1 cellular context compared by ENCODE assay signal in the genomic region with DNA sequence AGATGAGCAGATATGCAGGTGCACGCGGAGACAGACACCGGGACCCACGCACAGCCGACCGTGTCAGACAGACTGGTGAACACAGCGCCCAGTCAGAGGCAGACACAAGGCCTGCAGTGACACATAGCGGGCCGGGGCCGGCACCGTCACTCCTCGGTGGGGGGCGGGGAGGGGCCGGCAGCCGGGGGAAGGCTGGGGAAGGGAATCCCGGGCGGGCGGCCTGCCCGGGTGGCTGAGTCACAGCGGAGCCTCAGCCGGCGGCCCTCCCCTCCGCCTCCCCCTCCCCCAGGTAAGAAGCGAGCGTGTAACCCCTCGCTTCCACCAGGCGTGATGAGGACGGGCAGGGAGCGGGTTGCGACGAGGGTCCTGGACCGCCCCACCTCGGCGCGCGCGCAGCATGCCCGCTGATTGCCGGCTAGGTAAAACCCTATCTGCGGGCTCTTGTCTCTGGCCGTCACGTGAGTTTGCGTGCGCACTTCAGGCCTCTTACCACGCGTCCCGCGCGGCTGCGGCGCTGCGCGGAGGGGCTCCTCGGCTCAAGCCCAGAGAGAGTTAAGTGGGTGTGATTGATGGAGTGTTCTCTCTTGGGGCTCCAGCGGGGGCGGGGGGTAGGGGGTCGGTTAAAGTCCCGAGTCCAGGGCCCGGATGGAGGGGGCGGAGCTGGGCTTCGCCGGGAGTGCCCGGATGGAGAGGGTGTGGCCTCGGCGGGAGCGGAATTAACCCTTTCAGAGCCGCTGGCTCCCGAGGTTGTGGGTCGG.
A peak's percentile ranks its signal among the peaks of the same experiment; 100 is the strongest.
TF ChIP-seq lines count a peak whose summit lies in the region.

No MANE protein-coding gene starts in this region.

TF ChIP-seq in K562, 482 proteins besides CTCF, POLR2A, EP300 and RAD21 (continued from another document and continues in another):
- TF ChIP-seq ZFX (CRISPR knock-in tag; IDR thresholded peaks at IDR 0.05) = peak; percentile 64
- TF ChIP-seq, protein P1, sequence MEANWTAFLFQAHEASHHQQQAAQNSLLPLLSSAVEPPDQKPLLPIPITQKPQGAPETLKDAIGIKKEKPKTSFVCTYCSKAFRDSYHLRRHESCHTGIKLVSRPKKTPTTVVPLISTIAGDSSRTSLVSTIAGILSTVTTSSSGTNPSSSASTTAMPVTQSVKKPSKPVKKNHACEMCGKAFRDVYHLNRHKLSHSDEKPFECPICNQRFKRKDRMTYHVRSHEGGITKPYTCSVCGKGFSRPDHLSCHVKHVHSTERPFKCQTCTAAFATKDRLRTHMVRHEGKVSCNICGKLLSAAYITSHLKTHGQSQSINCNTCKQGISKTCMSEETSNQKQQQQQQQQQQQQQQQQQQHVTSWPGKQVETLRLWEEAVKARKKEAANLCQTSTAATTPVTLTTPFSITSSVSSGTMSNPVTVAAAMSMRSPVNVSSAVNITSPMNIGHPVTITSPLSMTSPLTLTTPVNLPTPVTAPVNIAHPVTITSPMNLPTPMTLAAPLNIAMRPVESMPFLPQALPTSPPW (CRISPR knock-in tag; IDR thresholded peaks at IDR 0.05) = peak; percentile 91
- 0 out of 2 replicates have a peak, but pooled peaks have one; percentile 9 for TF ChIP-seq TCF3 (CRISPR knock-in tag; IDR thresholded peaks at IDR 0.05)
- TF ChIP-seq FOSL1 (tag; conservative IDR thresholded peaks at IDR 0.05) = peak; percentile 92
- 0 out of 2 replicates have a peak, but pooled peaks have one; percentile 36 for TF ChIP-seq GTF2E2 (tag; IDR thresholded peaks at IDR 0.05)
- peak; percentile 58 to 65; a peak in 3 of 4 replicates for TF ChIP-seq MAZ (CRISPR knock-in tag; conservative IDR thresholded peaks at IDR 0.05 in 1 of 2, IDR thresholded peaks at IDR 0.05 in 1 of 2)
- TF ChIP-seq, protein P2, sequence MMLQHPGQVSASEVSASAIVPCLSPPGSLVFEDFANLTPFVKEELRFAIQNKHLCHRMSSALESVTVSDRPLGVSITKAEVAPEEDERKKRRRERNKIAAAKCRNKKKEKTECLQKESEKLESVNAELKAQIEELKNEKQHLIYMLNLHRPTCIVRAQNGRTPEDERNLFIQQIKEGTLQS (IDR thresholded peaks at IDR 0.05) = peak; percentile 44; the same call in 1 of the 2 replicates
- TF ChIP-seq, protein P2 (CRISPR knock-in tag; conservative IDR thresholded peaks at IDR 0.05) = no peak
- TF ChIP-seq CREB1 (IDR thresholded peaks at IDR 0.05) = no peak; the same call in 1 of the 2 replicates
- TF ChIP-seq CREB1 (CRISPR knock-in tag; IDR thresholded peaks at IDR 0.05) = peak; percentile 50; the same call in 1 of the 2 replicates
- TF ChIP-seq, protein P3, sequence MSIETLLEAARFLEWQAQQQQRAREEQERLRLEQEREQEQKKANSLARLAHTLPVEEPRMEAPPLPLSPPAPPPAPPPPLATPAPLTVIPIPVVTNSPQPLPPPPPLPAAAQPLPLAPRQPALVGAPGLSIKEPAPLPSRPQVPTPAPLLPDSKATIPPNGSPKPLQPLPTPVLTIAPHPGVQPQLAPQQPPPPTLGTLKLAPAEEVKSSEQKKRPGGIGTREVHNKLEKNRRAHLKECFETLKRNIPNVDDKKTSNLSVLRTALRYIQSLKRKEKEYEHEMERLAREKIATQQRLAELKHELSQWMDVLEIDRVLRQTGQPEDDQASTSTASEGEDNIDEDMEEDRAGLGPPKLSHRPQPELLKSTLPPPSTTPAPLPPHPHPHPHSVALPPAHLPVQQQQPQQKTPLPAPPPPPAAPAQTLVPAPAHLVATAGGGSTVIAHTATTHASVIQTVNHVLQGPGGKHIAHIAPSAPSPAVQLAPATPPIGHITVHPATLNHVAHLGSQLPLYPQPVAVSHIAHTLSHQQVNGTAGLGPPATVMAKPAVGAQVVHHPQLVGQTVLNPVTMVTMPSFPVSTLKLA (conservative IDR thresholded peaks at IDR 0.05) = peak; percentile 76 to 87
- TF ChIP-seq HDAC1 (IDR thresholded peaks at IDR 0.05) = peak in 1 of 2 experiments; percentile 9; a peak in 1 of 4 replicates
- TF ChIP-seq EGR1 (conservative IDR thresholded peaks at IDR 0.05) = peak; percentile 79
- peak; percentile 63 for TF ChIP-seq TAF9B (IDR thresholded peaks at IDR 0.05; ENCODE audit: partially characterized antibody)
- TF ChIP-seq, protein P4, sequence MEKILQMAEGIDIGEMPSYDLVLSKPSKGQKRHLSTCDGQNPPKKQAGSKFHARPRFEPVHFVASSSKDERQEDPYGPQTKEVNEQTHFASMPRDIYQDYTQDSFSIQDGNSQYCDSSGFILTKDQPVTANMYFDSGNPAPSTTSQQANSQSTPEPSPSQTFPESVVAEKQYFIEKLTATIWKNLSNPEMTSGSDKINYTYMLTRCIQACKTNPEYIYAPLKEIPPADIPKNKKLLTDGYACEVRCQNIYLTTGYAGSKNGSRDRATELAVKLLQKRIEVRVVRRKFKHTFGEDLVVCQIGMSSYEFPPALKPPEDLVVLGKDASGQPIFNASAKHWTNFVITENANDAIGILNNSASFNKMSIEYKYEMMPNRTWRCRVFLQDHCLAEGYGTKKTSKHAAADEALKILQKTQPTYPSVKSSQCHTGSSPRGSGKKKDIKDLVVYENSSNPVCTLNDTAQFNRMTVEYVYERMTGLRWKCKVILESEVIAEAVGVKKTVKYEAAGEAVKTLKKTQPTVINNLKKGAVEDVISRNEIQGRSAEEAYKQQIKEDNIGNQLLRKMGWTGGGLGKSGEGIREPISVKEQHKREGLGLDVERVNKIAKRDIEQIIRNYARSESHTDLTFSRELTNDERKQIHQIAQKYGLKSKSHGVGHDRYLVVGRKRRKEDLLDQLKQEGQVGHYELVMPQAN (IDR thresholded peaks at IDR 0.05; ENCODE audit: borderline replicate concordance) = peak; percentile 77
- no peak for TF ChIP-seq FOXA3 (CRISPR knock-in tag; conservative IDR thresholded peaks at IDR 0.05 in 1 of 2, IDR thresholded peaks at IDR 0.05 in 1 of 2)
- TF ChIP-seq HIVEP1 (CRISPR knock-in tag; IDR thresholded peaks at IDR 0.05) = peak; percentile 61; the same call in 1 of the 2 replicates
- TF ChIP-seq CXXC5 (CRISPR knock-in tag; IDR thresholded peaks at IDR 0.05) = peak; percentile 72
- TF ChIP-seq HMGN3 (IDR thresholded peaks at IDR 0.05; ENCODE audit: borderline replicate concordance, extremely low read depth, insufficient read length, low read depth, low read length) = peak; percentile 72
- peak; percentile 31 for TF ChIP-seq ARID1B (IDR thresholded peaks at IDR 0.05)
- TF ChIP-seq ZNF444 (CRISPR knock-in tag; IDR thresholded peaks at IDR 0.05) = peak; percentile 88
- TF ChIP-seq ZNF174 (CRISPR knock-in tag; IDR thresholded peaks at IDR 0.05) = no peak
- TF ChIP-seq FOXK2 (conservative IDR thresholded peaks at IDR 0.05 in 1 of 2, IDR thresholded peaks at IDR 0.05 in 1 of 2; ENCODE audit: low read depth in 2 of 2) = peak in 1 of 2 experiments; percentile 50; a peak in 1 of 4 replicates
- TF ChIP-seq CBX1 (IDR thresholded peaks at IDR 0.05; ENCODE audit: low read depth) = no peak
- TF ChIP-seq CTBP1 (IDR thresholded peaks at IDR 0.05; ENCODE audit: borderline replicate concordance) = peak; percentile 67; the same call in 1 of the 2 replicates
- TF ChIP-seq, protein P5, sequence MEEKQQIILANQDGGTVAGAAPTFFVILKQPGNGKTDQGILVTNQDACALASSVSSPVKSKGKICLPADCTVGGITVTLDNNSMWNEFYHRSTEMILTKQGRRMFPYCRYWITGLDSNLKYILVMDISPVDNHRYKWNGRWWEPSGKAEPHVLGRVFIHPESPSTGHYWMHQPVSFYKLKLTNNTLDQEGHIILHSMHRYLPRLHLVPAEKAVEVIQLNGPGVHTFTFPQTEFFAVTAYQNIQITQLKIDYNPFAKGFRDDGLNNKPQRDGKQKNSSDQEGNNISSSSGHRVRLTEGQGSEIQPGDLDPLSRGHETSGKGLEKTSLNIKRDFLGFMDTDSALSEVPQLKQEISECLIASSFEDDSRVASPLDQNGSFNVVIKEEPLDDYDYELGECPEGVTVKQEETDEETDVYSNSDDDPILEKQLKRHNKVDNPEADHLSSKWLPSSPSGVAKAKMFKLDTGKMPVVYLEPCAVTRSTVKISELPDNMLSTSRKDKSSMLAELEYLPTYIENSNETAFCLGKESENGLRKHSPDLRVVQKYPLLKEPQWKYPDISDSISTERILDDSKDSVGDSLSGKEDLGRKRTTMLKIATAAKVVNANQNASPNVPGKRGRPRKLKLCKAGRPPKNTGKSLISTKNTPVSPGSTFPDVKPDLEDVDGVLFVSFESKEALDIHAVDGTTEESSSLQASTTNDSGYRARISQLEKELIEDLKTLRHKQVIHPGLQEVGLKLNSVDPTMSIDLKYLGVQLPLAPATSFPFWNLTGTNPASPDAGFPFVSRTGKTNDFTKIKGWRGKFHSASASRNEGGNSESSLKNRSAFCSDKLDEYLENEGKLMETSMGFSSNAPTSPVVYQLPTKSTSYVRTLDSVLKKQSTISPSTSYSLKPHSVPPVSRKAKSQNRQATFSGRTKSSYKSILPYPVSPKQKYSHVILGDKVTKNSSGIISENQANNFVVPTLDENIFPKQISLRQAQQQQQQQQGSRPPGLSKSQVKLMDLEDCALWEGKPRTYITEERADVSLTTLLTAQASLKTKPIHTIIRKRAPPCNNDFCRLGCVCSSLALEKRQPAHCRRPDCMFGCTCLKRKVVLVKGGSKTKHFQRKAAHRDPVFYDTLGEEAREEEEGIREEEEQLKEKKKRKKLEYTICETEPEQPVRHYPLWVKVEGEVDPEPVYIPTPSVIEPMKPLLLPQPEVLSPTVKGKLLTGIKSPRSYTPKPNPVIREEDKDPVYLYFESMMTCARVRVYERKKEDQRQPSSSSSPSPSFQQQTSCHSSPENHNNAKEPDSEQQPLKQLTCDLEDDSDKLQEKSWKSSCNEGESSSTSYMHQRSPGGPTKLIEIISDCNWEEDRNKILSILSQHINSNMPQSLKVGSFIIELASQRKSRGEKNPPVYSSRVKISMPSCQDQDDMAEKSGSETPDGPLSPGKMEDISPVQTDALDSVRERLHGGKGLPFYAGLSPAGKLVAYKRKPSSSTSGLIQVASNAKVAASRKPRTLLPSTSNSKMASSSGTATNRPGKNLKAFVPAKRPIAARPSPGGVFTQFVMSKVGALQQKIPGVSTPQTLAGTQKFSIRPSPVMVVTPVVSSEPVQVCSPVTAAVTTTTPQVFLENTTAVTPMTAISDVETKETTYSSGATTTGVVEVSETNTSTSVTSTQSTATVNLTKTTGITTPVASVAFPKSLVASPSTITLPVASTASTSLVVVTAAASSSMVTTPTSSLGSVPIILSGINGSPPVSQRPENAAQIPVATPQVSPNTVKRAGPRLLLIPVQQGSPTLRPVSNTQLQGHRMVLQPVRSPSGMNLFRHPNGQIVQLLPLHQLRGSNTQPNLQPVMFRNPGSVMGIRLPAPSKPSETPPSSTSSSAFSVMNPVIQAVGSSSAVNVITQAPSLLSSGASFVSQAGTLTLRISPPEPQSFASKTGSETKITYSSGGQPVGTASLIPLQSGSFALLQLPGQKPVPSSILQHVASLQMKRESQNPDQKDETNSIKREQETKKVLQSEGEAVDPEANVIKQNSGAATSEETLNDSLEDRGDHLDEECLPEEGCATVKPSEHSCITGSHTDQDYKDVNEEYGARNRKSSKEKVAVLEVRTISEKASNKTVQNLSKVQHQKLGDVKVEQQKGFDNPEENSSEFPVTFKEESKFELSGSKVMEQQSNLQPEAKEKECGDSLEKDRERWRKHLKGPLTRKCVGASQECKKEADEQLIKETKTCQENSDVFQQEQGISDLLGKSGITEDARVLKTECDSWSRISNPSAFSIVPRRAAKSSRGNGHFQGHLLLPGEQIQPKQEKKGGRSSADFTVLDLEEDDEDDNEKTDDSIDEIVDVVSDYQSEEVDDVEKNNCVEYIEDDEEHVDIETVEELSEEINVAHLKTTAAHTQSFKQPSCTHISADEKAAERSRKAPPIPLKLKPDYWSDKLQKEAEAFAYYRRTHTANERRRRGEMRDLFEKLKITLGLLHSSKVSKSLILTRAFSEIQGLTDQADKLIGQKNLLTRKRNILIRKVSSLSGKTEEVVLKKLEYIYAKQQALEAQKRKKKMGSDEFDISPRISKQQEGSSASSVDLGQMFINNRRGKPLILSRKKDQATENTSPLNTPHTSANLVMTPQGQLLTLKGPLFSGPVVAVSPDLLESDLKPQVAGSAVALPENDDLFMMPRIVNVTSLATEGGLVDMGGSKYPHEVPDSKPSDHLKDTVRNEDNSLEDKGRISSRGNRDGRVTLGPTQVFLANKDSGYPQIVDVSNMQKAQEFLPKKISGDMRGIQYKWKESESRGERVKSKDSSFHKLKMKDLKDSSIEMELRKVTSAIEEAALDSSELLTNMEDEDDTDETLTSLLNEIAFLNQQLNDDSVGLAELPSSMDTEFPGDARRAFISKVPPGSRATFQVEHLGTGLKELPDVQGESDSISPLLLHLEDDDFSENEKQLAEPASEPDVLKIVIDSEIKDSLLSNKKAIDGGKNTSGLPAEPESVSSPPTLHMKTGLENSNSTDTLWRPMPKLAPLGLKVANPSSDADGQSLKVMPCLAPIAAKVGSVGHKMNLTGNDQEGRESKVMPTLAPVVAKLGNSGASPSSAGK (IDR thresholded peaks at IDR 0.05) = peak; percentile 17; the same call in 1 of the 2 replicates
- TF ChIP-seq, protein P6, sequence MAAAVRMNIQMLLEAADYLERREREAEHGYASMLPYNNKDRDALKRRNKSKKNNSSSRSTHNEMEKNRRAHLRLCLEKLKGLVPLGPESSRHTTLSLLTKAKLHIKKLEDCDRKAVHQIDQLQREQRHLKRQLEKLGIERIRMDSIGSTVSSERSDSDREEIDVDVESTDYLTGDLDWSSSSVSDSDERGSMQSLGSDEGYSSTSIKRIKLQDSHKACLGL (CRISPR knock-in tag; IDR thresholded peaks at IDR 0.05; ENCODE audit: borderline replicate concordance, poor library complexity, severe bottlenecking) = no peak
- TF ChIP-seq ZBTB7A (IDR thresholded peaks at IDR 0.05; ENCODE audit: borderline replicate concordance, control insufficient read depth, low read depth, low read length) = peak; percentile 65; the same call in 1 of the 2 replicates
- TF ChIP-seq RCOR1 (IDR thresholded peaks at IDR 0.05; ENCODE audit: borderline replicate concordance in 1 of 2, low read depth in 2 of 2, low read length in 2 of 2) = peak in 1 of 2 experiments; percentile 43; a peak in 1 of 4 replicates
- TF ChIP-seq, protein P7, sequence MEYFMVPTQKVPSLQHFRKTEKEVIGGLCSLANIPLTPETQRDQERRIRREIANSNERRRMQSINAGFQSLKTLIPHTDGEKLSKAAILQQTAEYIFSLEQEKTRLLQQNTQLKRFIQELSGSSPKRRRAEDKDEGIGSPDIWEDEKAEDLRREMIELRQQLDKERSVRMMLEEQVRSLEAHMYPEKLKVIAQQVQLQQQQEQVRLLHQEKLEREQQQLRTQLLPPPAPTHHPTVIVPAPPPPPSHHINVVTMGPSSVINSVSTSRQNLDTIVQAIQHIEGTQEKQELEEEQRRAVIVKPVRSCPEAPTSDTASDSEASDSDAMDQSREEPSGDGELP (CRISPR knock-in tag; IDR thresholded peaks at IDR 0.05; ENCODE audit: borderline replicate concordance) = peak; percentile 59
- TF ChIP-seq, protein P8, sequence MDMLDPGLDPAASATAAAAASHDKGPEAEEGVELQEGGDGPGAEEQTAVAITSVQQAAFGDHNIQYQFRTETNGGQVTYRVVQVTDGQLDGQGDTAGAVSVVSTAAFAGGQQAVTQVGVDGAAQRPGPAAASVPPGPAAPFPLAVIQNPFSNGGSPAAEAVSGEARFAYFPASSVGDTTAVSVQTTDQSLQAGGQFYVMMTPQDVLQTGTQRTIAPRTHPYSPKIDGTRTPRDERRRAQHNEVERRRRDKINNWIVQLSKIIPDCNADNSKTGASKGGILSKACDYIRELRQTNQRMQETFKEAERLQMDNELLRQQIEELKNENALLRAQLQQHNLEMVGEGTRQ (CRISPR knock-in tag; IDR thresholded peaks at IDR 0.05) = peak; percentile 62
